Comparison of ENCODE assay signal across 8 cellular contexts in genomic region chr21:32412998-32413504, GRCh38. TPM values are rescaled to one million over a fixed set of nuclear protein-coding genes. Genes with fewer than 3 reads are reported as not detected.
DNase-seq lines count a peak whose midpoint lies in the region; FAIRE-seq and TF ChIP-seq lines count a peak whose summit lies in the region.

No MANE protein-coding gene starts in this region.

- H3K4me1 ChIP-seq in osteoblast (ENCODE audit: insufficient read depth, low read length) = peaks cover 32% of the 10 kb centered on the region

- peak overlapping the region; percentile 93 for H3K4me2 ChIP-seq in osteoblast (ENCODE audit: insufficient read depth, low read length)

- peaks cover 30% of the 10 kb centered on the region for H3K4me1 Mint-ChIP-seq in activated CD4-positive, alpha-beta memory T cell treated with anti-CD3 and anti-CD28 coated beads, Interleukin-2, amount 10 ng/mL, durations not matched to agents 7 days and 5 days

- H3K4me3 ChIP-seq in fibroblast of villous mesenchyme (ENCODE audit: low read depth, low read length) = peak overlapping the region; percentile 81
- H3K4me3 ChIP-seq in osteoblast (ENCODE audit: insufficient read depth, low read length) = peak overlapping the region; percentile 85

- H3K36me3 ChIP-seq in osteoblast (ENCODE audit: insufficient read depth, low read length) = no peaks in the 10 kb centered on the region

- peak overlapping the region; percentile 36 for H2AFZ ChIP-seq in osteoblast (ENCODE audit: low read length)

- peak overlapping the region; percentile 60 for H3K27ac Mint-ChIP-seq in activated CD4-positive, alpha-beta memory T cell treated with anti-CD3 and anti-CD28 coated beads, Interleukin-2, amount 10 ng/mL, durations not matched to agents 7 days and 5 days

- no peaks in the 10 kb centered on the region for H3K27me3 ChIP-seq in osteoblast (ENCODE audit: insufficient read depth, low read length)

- H3K4me3 Mint-ChIP-seq in activated CD4-positive, alpha-beta memory T cell treated with anti-CD3 and anti-CD28 coated beads, Interleukin-2, amount 10 ng/mL, durations not matched to agents 7 days and 5 days = peak overlapping the region; percentile 82

- peaks cover 2% of the 10 kb centered on the region for H3K36me3 Mint-ChIP-seq in activated CD4-positive, alpha-beta memory T cell treated with anti-CD3 and anti-CD28 coated beads, Interleukin-2, amount 10 ng/mL, durations not matched to agents 7 days and 5 days (ENCODE audit: low read depth)

- peaks cover 32% of the 10 kb centered on the region for H3K79me2 ChIP-seq in osteoblast (ENCODE audit: insufficient read depth, low read length)

- peak overlapping the region; percentile 93 for H3K27ac ChIP-seq in osteoblast (ENCODE audit: low read depth, low read length)

- H3K9me3 ChIP-seq in osteoblast (ENCODE audit: low read depth, low read length) = no peaks in the 10 kb centered on the region

- no peak for TF ChIP-seq CTCF in fibroblast of villous mesenchyme (IDR thresholded peaks at IDR 0.05; ENCODE audit: insufficient read depth, low read depth, low read length)
- no peak for TF ChIP-seq CTCF in osteoblast (IDR thresholded peaks at IDR 0.05; ENCODE audit: extremely low read depth, low read depth, low read length)

- H3K9me3 Mint-ChIP-seq in activated CD4-positive, alpha-beta memory T cell treated with anti-CD3 and anti-CD28 coated beads, Interleukin-2, amount 10 ng/mL, durations not matched to agents 7 days and 5 days = no peaks in the 10 kb centered on the region

- POLR2A ChIA-PET in activated CD4-positive, alpha-beta memory T cell treated with anti-CD3 and anti-CD28 coated beads, Interleukin-2, amount 10 ng/mL, durations not matched to agents 7 days and 5 days (lab: Charles Lee) = interaction anchor here (1.0 to 3.1 kb wide), 2 partner anchors 157 to 188 kb away, joined by 3 to 16 read pairs; no protein-coding TSS in a partner anchor

- FAIRE-seq in RCC 7860 (lab: Jason Lieb, UNC) = no peak

- CTCF ChIA-PET in activated CD4-positive, alpha-beta memory T cell treated with anti-CD3 and anti-CD28 coated beads, Interleukin-2, amount 10 ng/mL, durations not matched to agents 7 days and 5 days (lab: Charles Lee) = no interaction called here

- no peaks in the 10 kb centered on the region for H3K27me3 Mint-ChIP-seq in activated CD4-positive, alpha-beta memory T cell treated with anti-CD3 and anti-CD28 coated beads, Interleukin-2, amount 10 ng/mL, durations not matched to agents 7 days and 5 days

- no peaks in the 10 kb centered on the region for H4K20me1 ChIP-seq in osteoblast (ENCODE audit: insufficient read depth, low read length)

- DNase-seq in DMS79 treated with DMSO at 0.1 percent for 48 hours (lab: John Stamatoyannopoulos, UW) (peak; percentile 52), DMS79 (lab: John Stamatoyannopoulos, UW) (no peak), fibroblast of villous mesenchyme (ENCODE audit: low read depth) (peak; percentile 53), osteoblast (ENCODE audit: insufficient read length, low spot score, missing footprints) (no peak), NCI-H2171 (lab: John Stamatoyannopoulos, UW) (no peak), RCC 7860 (ENCODE audit: low spot score) (no peak), epidermal melanocyte (ENCODE audit: insufficient read length, low spot score) (no peak)
- DNase-seq in activated CD4-positive, alpha-beta memory T cell treated with anti-CD3 and anti-CD28 coated beads, Interleukin-2, amount 10 ng/mL, durations not matched to agents 7 days and 5 days = peak; percentile 21

RNA-seq across cellular contexts. Expression of gene EVA1C, which starts 0.5 kb away (rescaled TPM):
- 1 to 10 TPM; 5.0 to 6.3 TPM for total RNA-seq in activated CD4-positive, alpha-beta memory T cell treated with anti-CD3 and anti-CD28 coated beads, Interleukin-2, amount 10 ng/mL, durations not matched to agents 7 days and 5 days
- total RNA-seq in fibroblast of villous mesenchyme = 8.4 and 10.8 TPM in 2 replicates
- total RNA-seq in osteoblast = 5.0 and 8.0 TPM in 2 replicates

RNA-seq across cellular contexts. Expression of gene URB1, which starts 20.2 kb away (rescaled TPM):
- total RNA-seq in activated CD4-positive, alpha-beta memory T cell treated with anti-CD3 and anti-CD28 coated beads, Interleukin-2, amount 10 ng/mL, durations not matched to agents 7 days and 5 days = 1 to 10 TPM; 9.1 TPM
- 17.4 and 37.1 TPM in 2 replicates for total RNA-seq in fibroblast of villous mesenchyme
- 15.9 and 21.7 TPM in 2 replicates for total RNA-seq in osteoblast

Comparison
In these comparisons a context has a peak if more than half of its experiments do, and no peak if none do; other contexts are left out.
1. DNase-seq: peak in DMS79 treated with DMSO at 0.1 percent for 48 hours (single experiment), activated CD4-positive, alpha-beta memory T cell treated with anti-CD3 and anti-CD28 coated beads, Interleukin-2, amount 10 ng/mL, durations not matched to agents 7 days and 5 days (single experiment) and fibroblast of villous mesenchyme (single experiment); none in DMS79 (single experiment), osteoblast (single experiment), NCI-H2171 (single experiment), RCC 7860 (single experiment) and epidermal melanocyte (single experiment).